In the genomic region with DNA sequence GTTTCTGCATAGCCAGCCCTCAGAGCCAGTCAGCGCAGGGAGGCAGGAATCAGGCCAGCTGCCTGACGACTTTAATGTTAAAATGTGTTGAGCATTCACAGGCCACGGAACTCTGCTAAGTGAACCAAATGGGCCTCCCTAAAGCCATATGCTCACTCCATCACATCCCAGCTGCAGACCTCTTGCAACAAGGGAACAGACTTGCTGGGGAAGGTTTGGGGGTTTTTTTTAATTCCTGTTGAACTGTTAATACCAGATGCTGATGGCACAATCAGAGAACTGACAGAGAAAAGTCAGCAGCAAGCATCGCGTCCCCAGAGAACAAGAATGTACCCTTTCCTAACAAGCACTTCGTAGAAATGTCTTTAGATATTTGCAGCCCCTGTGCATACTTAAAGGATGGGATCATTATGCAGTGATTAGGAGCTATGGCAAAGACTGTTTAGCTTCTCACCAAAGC, we compare ENCODE assay signal across 2 cellular contexts.
TF ChIP-seq lines count a peak whose summit lies in the region.

No MANE protein-coding gene starts in this region.

TF ChIP-seq in A549, 52 proteins besides CTCF, POLR2A, EP300 and RAD21 (continued from another document):
- no peak for TF ChIP-seq BCL3 (IDR thresholded peaks at IDR 0.05)
- TF ChIP-seq RCOR1 (IDR thresholded peaks at IDR 0.05; ENCODE audit: low read depth, low read length), result no peak
- no peak for TF ChIP-seq JUN (IDR thresholded peaks at IDR 0.05)
- TF ChIP-seq, protein P1, sequence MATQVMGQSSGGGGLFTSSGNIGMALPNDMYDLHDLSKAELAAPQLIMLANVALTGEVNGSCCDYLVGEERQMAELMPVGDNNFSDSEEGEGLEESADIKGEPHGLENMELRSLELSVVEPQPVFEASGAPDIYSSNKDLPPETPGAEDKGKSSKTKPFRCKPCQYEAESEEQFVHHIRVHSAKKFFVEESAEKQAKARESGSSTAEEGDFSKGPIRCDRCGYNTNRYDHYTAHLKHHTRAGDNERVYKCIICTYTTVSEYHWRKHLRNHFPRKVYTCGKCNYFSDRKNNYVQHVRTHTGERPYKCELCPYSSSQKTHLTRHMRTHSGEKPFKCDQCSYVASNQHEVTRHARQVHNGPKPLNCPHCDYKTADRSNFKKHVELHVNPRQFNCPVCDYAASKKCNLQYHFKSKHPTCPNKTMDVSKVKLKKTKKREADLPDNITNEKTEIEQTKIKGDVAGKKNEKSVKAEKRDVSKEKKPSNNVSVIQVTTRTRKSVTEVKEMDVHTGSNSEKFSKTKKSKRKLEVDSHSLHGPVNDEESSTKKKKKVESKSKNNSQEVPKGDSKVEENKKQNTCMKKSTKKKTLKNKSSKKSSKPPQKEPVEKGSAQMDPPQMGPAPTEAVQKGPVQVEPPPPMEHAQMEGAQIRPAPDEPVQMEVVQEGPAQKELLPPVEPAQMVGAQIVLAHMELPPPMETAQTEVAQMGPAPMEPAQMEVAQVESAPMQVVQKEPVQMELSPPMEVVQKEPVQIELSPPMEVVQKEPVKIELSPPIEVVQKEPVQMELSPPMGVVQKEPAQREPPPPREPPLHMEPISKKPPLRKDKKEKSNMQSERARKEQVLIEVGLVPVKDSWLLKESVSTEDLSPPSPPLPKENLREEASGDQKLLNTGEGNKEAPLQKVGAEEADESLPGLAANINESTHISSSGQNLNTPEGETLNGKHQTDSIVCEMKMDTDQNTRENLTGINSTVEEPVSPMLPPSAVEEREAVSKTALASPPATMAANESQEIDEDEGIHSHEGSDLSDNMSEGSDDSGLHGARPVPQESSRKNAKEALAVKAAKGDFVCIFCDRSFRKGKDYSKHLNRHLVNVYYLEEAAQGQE (IDR thresholded peaks at IDR 0.05), result no peak
- no peak for TF ChIP-seq CEBPB (IDR thresholded peaks at IDR 0.05)
- no peak for TF ChIP-seq HES2 (IDR thresholded peaks at IDR 0.05)
- no peak for TF ChIP-seq KDM5A (IDR thresholded peaks at IDR 0.05)
- TF ChIP-seq HDAC2 (IDR thresholded peaks at IDR 0.05), result no peak
- no peak for TF ChIP-seq NFE2L2 (conservative IDR thresholded peaks at IDR 0.05; ENCODE audit: low read length)
- TF ChIP-seq SMC3 (IDR thresholded peaks at IDR 0.05), result no peak
- TF ChIP-seq USF2 (IDR thresholded peaks at IDR 0.05), result no peak
- no peak for TF ChIP-seq KDM1A (IDR thresholded peaks at IDR 0.05; ENCODE audit: low read depth)

TF ChIP-seq in SK-N-SH treated with all-trans-retinoic acid at 6 μM for 48 hours, 23 proteins besides CTCF, POLR2A, EP300 and RAD21:
- TF ChIP-seq, protein P2, sequence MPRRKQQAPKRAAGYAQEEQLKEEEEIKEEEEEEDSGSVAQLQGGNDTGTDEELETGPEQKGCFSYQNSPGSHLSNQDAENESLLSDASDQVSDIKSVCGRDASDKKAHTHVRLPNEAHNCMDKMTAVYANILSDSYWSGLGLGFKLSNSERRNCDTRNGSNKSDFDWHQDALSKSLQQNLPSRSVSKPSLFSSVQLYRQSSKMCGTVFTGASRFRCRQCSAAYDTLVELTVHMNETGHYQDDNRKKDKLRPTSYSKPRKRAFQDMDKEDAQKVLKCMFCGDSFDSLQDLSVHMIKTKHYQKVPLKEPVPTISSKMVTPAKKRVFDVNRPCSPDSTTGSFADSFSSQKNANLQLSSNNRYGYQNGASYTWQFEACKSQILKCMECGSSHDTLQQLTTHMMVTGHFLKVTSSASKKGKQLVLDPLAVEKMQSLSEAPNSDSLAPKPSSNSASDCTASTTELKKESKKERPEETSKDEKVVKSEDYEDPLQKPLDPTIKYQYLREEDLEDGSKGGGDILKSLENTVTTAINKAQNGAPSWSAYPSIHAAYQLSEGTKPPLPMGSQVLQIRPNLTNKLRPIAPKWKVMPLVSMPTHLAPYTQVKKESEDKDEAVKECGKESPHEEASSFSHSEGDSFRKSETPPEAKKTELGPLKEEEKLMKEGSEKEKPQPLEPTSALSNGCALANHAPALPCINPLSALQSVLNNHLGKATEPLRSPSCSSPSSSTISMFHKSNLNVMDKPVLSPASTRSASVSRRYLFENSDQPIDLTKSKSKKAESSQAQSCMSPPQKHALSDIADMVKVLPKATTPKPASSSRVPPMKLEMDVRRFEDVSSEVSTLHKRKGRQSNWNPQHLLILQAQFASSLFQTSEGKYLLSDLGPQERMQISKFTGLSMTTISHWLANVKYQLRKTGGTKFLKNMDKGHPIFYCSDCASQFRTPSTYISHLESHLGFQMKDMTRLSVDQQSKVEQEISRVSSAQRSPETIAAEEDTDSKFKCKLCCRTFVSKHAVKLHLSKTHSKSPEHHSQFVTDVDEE (CRISPR knock-in tag; IDR thresholded peaks at IDR 0.05), result no peak
- peak; percentile 36; the same call in 1 of the 2 replicates for TF ChIP-seq ZNF8 (CRISPR knock-in tag; IDR thresholded peaks at IDR 0.05)
TF ChIP-seq in SK-N-SH treated with all-trans-retinoic acid at 6 μM for 48 hours: peak in this region for 1.
